In the genomic region with DNA sequence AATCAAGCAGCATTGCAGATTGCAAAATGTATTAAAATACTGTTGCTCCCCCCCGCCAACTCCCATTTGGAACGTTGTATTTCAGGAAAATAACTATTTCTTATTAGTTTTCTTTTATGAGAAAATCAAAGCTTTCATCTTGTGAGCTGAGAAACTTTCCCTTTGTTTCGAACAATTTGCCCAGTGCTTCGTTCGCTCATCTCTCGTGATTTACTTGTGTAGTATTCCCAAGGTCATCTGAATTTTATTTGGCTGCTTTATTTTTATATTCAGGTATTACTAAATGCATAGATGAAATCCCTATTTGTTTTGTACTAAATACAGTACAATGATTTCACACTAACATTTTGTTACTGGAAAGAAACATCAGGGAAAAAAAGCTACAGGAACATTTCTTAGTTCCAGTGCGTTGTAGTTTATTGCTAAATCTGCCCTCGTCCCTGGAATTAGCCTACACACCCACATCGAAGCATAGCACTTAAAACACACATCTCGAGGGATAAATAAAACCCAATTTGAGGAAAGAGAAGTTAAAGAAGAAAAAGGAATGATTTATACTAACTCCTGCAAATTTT, we compare ENCODE assay signal across 7 cellular contexts. TPM values are rescaled to one million over a fixed set of nuclear protein-coding genes. Genes with fewer than 3 reads are reported as not detected.
DNase-seq lines count a peak whose midpoint lies in the region; ATAC-seq and TF ChIP-seq lines count a peak whose summit lies in the region.

No MANE protein-coding gene starts in this region.

- DNase-seq in OCI-M1 (lab: John Stamatoyannopoulos, UW) (peak; percentile 64), natural killer cell (no peak), A172 (ENCODE audit: low spot score) (no peak), AG08395 (ENCODE audit: low spot score) (no peak), left colon (no peak)
- DNase-seq in effector memory CD8-positive, alpha-beta T cell, result no peak

- TF ChIP-seq CTCF in GM12875 (IDR thresholded peaks at IDR 0.05; ENCODE audit: borderline replicate concordance, insufficient read depth, low read depth, low read length) (no peak), natural killer cell (IDR thresholded peaks at IDR 0.05) (no peak)

- H3K27me3 Mint-ChIP-seq in effector memory CD8-positive, alpha-beta T cell, result peaks cover 0 to 17% of the 10 kb centered on the region in 2 donors
- peaks cover 10 to 18% of the 10 kb centered on the region in 2 donors for H3K27me3 Mint-ChIP-seq in natural killer cell (ENCODE audit: low read depth in 2 of 2)

- H3K36me3 Mint-ChIP-seq in effector memory CD8-positive, alpha-beta T cell (ENCODE audit: insufficient read depth), result peaks cover 20% of the 10 kb centered on the region
- H3K36me3 Mint-ChIP-seq in natural killer cell, result no peaks in the 10 kb centered on the region

- H3K4me3 ChIP-seq in GM12875 (ENCODE audit: low read depth, low read length), result peak overlapping the region; percentile 87

- H3K4me3 Mint-ChIP-seq in effector memory CD8-positive, alpha-beta T cell, result peak overlapping the region; percentile 72 to 90
- peak overlapping the region; percentile 93 for H3K4me3 Mint-ChIP-seq in natural killer cell

- peak overlapping the region; percentile 100 for H3K27ac Mint-ChIP-seq in effector memory CD8-positive, alpha-beta T cell
- H3K27ac Mint-ChIP-seq in natural killer cell, result peak overlapping the region; percentile 96 to 97

- H3K4me1 Mint-ChIP-seq in effector memory CD8-positive, alpha-beta T cell (ENCODE audit: low read depth in 2 of 2), result peaks cover 8 to 19% of the 10 kb centered on the region in 2 donors
- H3K4me1 Mint-ChIP-seq in natural killer cell, result peaks cover 15 to 21% of the 10 kb centered on the region in 2 donors

- no peaks in the 10 kb centered on the region for H3K9me3 Mint-ChIP-seq in effector memory CD8-positive, alpha-beta T cell
- no peaks in the 10 kb centered on the region for H3K9me3 Mint-ChIP-seq in natural killer cell

- no peak for ATAC-seq in effector memory CD8-positive, alpha-beta T cell (replicated peaks)
- ATAC-seq in natural killer cell (no peak), left colon (no peak)

- intact Hi-C loops in natural killer cell (cut with micrococcal nuclease), result loop anchor here (1.0 to 10.0 kb wide), 6 partner anchors 86 to 708 kb away; a partner anchor contains a TSS
- intact Hi-C loops in left colon (cut with DNase I, micrococcal nuclease), result loop anchor here in 1 of 2 donors (5.0 kb wide), 1 partner anchor 87 kb away; a partner anchor contains a TSS

RNA-seq across cellular contexts. Expression of a gene that starts 12.0 kb away (rescaled TPM):
- not detected for total RNA-seq in natural killer cell
- total RNA-seq in A172 (2014; rRNA removed; shearing (Covaris generic)), result not detected in 2 replicates
- total RNA-seq in left colon, result not detected
